19 cellular contexts compared by ENCODE assay signal in genomic region chr2:22998368-22998767, GRCh38.
DNase-seq lines count a peak whose midpoint lies in the region; ATAC-seq, FAIRE-seq and TF ChIP-seq lines count a peak whose summit lies in the region.
"Had no signal": no experiment of that assay in that cellular context is flagged by ENCODE, and none has a peak within 500 bp of the region (broad histone marks: within the 10 kb centered on the region; RNA-seq: fewer than 3 reads in every experiment).

No MANE protein-coding gene starts in this region.

- H3K4me1 Mint-ChIP-seq in endothelial cell (ENCODE audit: unreplicated experiment), result peaks cover 21% of the 10 kb centered on the region
- H3K4me1 Mint-ChIP-seq: CD4-positive, alpha-beta memory T cell had no signal

- H3K27ac ChIP-seq in A549 (no peak overlapping the region), RWPE2 (ENCODE audit: poor library complexity, severe bottlenecking) (peak overlapping the region; percentile 60)
- H3K27ac ChIP-seq: C4-2B had no signal

- H3K4me3 Mint-ChIP-seq in endothelial cell (ENCODE audit: unreplicated experiment), result no peak overlapping the region
- H3K4me3 Mint-ChIP-seq: CD4-positive, alpha-beta memory T cell; HFFc6 had no signal

- no peaks in the 10 kb centered on the region for H3K4me1 ChIP-seq in A549
- H3K4me1 ChIP-seq in RWPE2 (ENCODE audit: insufficient read depth, poor library complexity, severe bottlenecking), result peaks cover 21% of the 10 kb centered on the region

- H3K9me3 Mint-ChIP-seq in endothelial cell (ENCODE audit: unreplicated experiment), result no peaks in the 10 kb centered on the region

- 13% methylated on average over 3 of the region's 3 CpGs for WGBS in A549 (ENCODE audit: missing lambda C conversion rate)

- H3K9me3 ChIP-seq in A549 (no peaks in the 10 kb centered on the region), RWPE2 (ENCODE audit: severe bottlenecking) (no peaks in the 10 kb centered on the region)
- H3K9me3 ChIP-seq: BE2C had no signal

- H3K27ac Mint-ChIP-seq in endothelial cell (ENCODE audit: unreplicated experiment), result peak overlapping the region; percentile 93
- H3K27ac Mint-ChIP-seq: CD4-positive, alpha-beta memory T cell; HFFc6 had no signal

- no peaks in the 10 kb centered on the region for H3K36me3 ChIP-seq in RWPE2 (ENCODE audit: low read depth)
- H3K36me3 ChIP-seq: BE2C had no signal

- TF ChIP-seq CTCF in A549 (IDR thresholded peaks at IDR 0.05) (no peak), RWPE2 (IDR thresholded peaks at IDR 0.05; ENCODE audit: poor library complexity, severe bottlenecking) (no peak), endothelial cell (IDR thresholded peaks at IDR 0.05; ENCODE audit: unreplicated experiment) (no peak)

- no peak for TF ChIP-seq POLR2A in A549 (IDR thresholded peaks at IDR 0.05; ENCODE audit: low read length)

- TF ChIP-seq EP300 in A549 (IDR thresholded peaks at IDR 0.05), result no peak

- POLR2A ChIA-PET in A549 (lab: Yijun Ruan, JAX), result no interaction called here

- no peak for DNase-seq in A549 (ENCODE audit: low read depth in 1 of 2, low spot score in 1 of 2)
- no peak for DNase-seq in RWPE2 (ENCODE audit: low spot score)
- DNase-seq in endothelial cell (ENCODE audit: low spot score), result no peak
- peak; percentile 4 for DNase-seq in stromal cell of bone marrow (ENCODE audit: low read depth)
- no peak for DNase-seq in mesenteric fat pad (ENCODE audit: low spot score)
- no peak for DNase-seq in SW480 (ENCODE audit: low spot score)
- DNase-seq in activated naive CD4-positive, alpha-beta T cell (lab: John Stamatoyannopoulos, UW), result no peak
- DNase-seq: BE2C; CD4-positive, alpha-beta memory T cell; COR-L47; DND-41; GDM1; GOT3; HCEC 1CT; HFFc6; KBM-7 had no signal

- no peak for ATAC-seq in A549
- peak; percentile 70 for ATAC-seq in RWPE2 (ENCODE audit: low read depth)

- H3K27me3 ChIP-seq in RWPE2 (ENCODE audit: insufficient read depth, poor library complexity, severe bottlenecking), result no peaks in the 10 kb centered on the region
- H3K27me3 ChIP-seq: BE2C had no signal

- H3K4me3 ChIP-seq in A549 (no peak overlapping the region), RWPE2 (ENCODE audit: severe bottlenecking) (no peak overlapping the region)

- CTCF ChIA-PET in A549 (lab: Yijun Ruan, JAX), result no interaction called here

- H3K36me3 Mint-ChIP-seq in endothelial cell (ENCODE audit: low read depth, unreplicated experiment), result no peaks in the 10 kb centered on the region
- H3K36me3 Mint-ChIP-seq: CD4-positive, alpha-beta memory T cell had no signal

- no peaks in the 10 kb centered on the region for H3K27me3 Mint-ChIP-seq in endothelial cell (ENCODE audit: unreplicated experiment)

- TF ChIP-seq RAD21 in A549 (conservative IDR thresholded peaks at IDR 0.05 in 1 of 2, IDR thresholded peaks at IDR 0.05 in 1 of 2), result no peak

- H3K4me2 ChIP-seq in A549, result no peak overlapping the region

- FAIRE-seq in A549 (lab: Jason Lieb, UNC), result no peak
- FAIRE-seq: GM12892, HTR-8/SVneo had no signal

TF ChIP-seq in A549, 52 proteins besides CTCF, POLR2A, EP300 and RAD21:
- TF ChIP-seq MAX (IDR thresholded peaks at IDR 0.05) (no peak), CEBPB (IDR thresholded peaks at IDR 0.05) (peak; percentile 54 to 66; a peak in 3 of 4 replicates), MAZ (IDR thresholded peaks at IDR 0.05; ENCODE audit: borderline replicate concordance, low read depth, low read length) (no peak)
